Comparison of ENCODE assay signal across 9 cellular contexts in genomic region chr19:10027158-10027997, GRCh38. TPM values are rescaled to one million over a fixed set of nuclear protein-coding genes. Genes with fewer than 3 reads are reported as not detected.
A peak's percentile ranks its signal among the peaks of the same experiment; 100 is the strongest.
DNase-seq lines count a peak whose midpoint lies in the region; ATAC-seq and TF ChIP-seq lines count a peak whose summit lies in the region.
"Had no signal": no experiment of that assay in that cellular context is flagged by ENCODE, and none has a peak within 500 bp of the region (broad histone marks: within the 10 kb centered on the region; RNA-seq: fewer than 3 reads in every experiment).

No MANE protein-coding gene starts in this region.

- DNase-seq in CD8-positive, alpha-beta T cell: peak; percentile 48 to 80 (median 67)
- DNase-seq in HEK293T (ENCODE audit: extremely low spot score): peak; percentile 97
- DNase-seq in NCI-H2196 treated with DMSO at 0.1 percent for 48 hours (lab: John Stamatoyannopoulos, UW; ENCODE audit: unreplicated experiment): peak; percentile 93
- peak; percentile 99 for DNase-seq in WTC11 (ENCODE audit: low spot score)
- peak; percentile 90 for DNase-seq in mammary epithelial cell
- peak; percentile 87 for DNase-seq in inferior parietal cortex (ENCODE audit: extremely low spot score)
- DNase-seq in stimulated activated CD4-positive, alpha-beta T cell treated with anti-CD3 and anti-CD28 coated beads, Interleukin-15, amount 100 ng/mL, for 1 hour (ENCODE audit: low read depth in 1 of 2, low spot score in 1 of 2): peak; percentile 40 to 59

- H3K27ac Mint-ChIP-seq in CD8-positive, alpha-beta T cell: no peak overlapping the region
- H3K27ac Mint-ChIP-seq in WTC11: no peak overlapping the region

- peak overlapping the region; percentile 19 for H2AFZ ChIP-seq in mammary epithelial cell (ENCODE audit: low read depth, low read length)

- intact Hi-C loops in CD8-positive, alpha-beta T cell (cut with DNase I, micrococcal nuclease): loop anchor here (1.0 to 10.0 kb wide), 7 partner anchors 86 to 893 kb away; no protein-coding TSS in a partner anchor
- intact Hi-C loops in mammary epithelial cell (cut with micrococcal nuclease): loop anchor here (1.0 to 2.0 kb wide), 3 partner anchors 25 to 93 kb away; no protein-coding TSS in a partner anchor

- H3K36me3 Mint-ChIP-seq in CD8-positive, alpha-beta T cell: no peaks in the 10 kb centered on the region
- no peaks in the 10 kb centered on the region for H3K36me3 Mint-ChIP-seq in WTC11

- TF ChIP-seq CTCF in CD8-positive, alpha-beta T cell (IDR thresholded peaks at IDR 0.05): peak; percentile 76
- TF ChIP-seq CTCF in WTC11 (IDR thresholded peaks at IDR 0.05) (peak; percentile 96), mammary epithelial cell (conservative IDR thresholded peaks at IDR 0.05 in 1 of 2, IDR thresholded peaks at IDR 0.05 in 1 of 2; ENCODE audit: extremely low read depth in 1 of 2, insufficient read depth in 1 of 2, low read depth in 1 of 2, low read length in 2 of 2) (peak; percentile 72 to 96)

- no peak overlapping the region for H3K4me3 Mint-ChIP-seq in CD8-positive, alpha-beta T cell
- peak overlapping the region; percentile 36 for H3K4me3 Mint-ChIP-seq in WTC11

- in situ Hi-C loops in mammary epithelial cell (cut with MboI; ENCODE audit: low sequenced_read_pairs in 2 of 2): loop anchor here in 1 of 2 donors (5.0 kb wide), 1 partner anchor 95 kb away; no protein-coding TSS in a partner anchor

- peaks cover 8% of the 10 kb centered on the region for H3K4me1 ChIP-seq in CD8-positive, alpha-beta T cell (ENCODE audit: insufficient read depth, low read length)
- peaks cover 11% of the 10 kb centered on the region for H3K4me1 ChIP-seq in mammary epithelial cell (ENCODE audit: insufficient read depth, low read length)

- H3K4me1 Mint-ChIP-seq in CD8-positive, alpha-beta T cell (ENCODE audit: low read depth): peaks cover 7% of the 10 kb centered on the region
- peaks cover 8% of the 10 kb centered on the region for H3K4me1 Mint-ChIP-seq in WTC11

- no TSS peak for BruUV-seq in mammary epithelial cell (replicated peaks; lab: Mats Ljungman, UMichigan)

- H3K36me3 ChIP-seq in CD8-positive, alpha-beta T cell (ENCODE audit: insufficient read depth, low read length): no peaks in the 10 kb centered on the region
- H3K36me3 ChIP-seq in mammary epithelial cell (ENCODE audit: insufficient read depth, low read length): no peaks in the 10 kb centered on the region

- peak; percentile 65 for ATAC-seq in CD8-positive, alpha-beta T cell
- peak; percentile 98 for ATAC-seq in WTC11
- no peak for ATAC-seq in HG03025 (IDR thresholded peaks at IDR 0.05; ENCODE audit: low FRiP score, unreplicated experiment)

- H4K20me1 ChIP-seq in mammary epithelial cell (ENCODE audit: insufficient read depth, low read length): no peaks in the 10 kb centered on the region

- no peak overlapping the region for H3K4me3 ChIP-seq in CD8-positive, alpha-beta T cell (ENCODE audit: low read depth, low read length)
- H3K4me3 ChIP-seq in mammary epithelial cell (replicated peaks in 1 of 3; ENCODE audit: insufficient read depth in 1 of 3, low read depth in 2 of 3, low read length in 3 of 3): no peak overlapping the region

- H3K27me3 Mint-ChIP-seq in CD8-positive, alpha-beta T cell (ENCODE audit: low read depth): peaks cover 20% of the 10 kb centered on the region
- peaks cover 13% of the 10 kb centered on the region for H3K27me3 Mint-ChIP-seq in WTC11 (ENCODE audit: low read depth)

- H3K9me3 ChIP-seq in CD8-positive, alpha-beta T cell (ENCODE audit: low read length): no peaks in the 10 kb centered on the region
- H3K9me3 ChIP-seq in mammary epithelial cell (replicated peaks; ENCODE audit: insufficient read depth, low read length): no peaks in the 10 kb centered on the region

- H3K79me2 ChIP-seq in mammary epithelial cell (ENCODE audit: insufficient read depth, low read length): no peaks in the 10 kb centered on the region

- H3K4me2 ChIP-seq in mammary epithelial cell (ENCODE audit: insufficient read depth, low read depth, low read length): peak overlapping the region; percentile 29

- H3K9me3 Mint-ChIP-seq in CD8-positive, alpha-beta T cell: no peaks in the 10 kb centered on the region
- no peaks in the 10 kb centered on the region for H3K9me3 Mint-ChIP-seq in WTC11

- POLR2A ChIA-PET in CD8-positive, alpha-beta T cell (lab: Charles Lee): interaction anchor here (0.8 kb wide), 1 partner anchor 97 kb away, joined by 4 read pairs; no protein-coding TSS in a partner anchor
- POLR2A ChIA-PET in HEK293T (lab: Yijun Ruan, JAX) (no interaction called here), WTC11 (lab: Charles Lee) (interaction anchor here (0.6 to 0.9 kb wide), 4 partner anchors 12 to 137 kb away, joined by 3 to 4 read pairs (median 4); no protein-coding TSS in a partner anchor)

- dilution Hi-C loops in mammary epithelial cell (cut with HindIII; ENCODE audit: low sequenced_read_pairs): no loop called here

- H3K27me3 ChIP-seq in CD8-positive, alpha-beta T cell (ENCODE audit: insufficient read depth, low read length): peaks cover 3% of the 10 kb centered on the region
- H3K27me3 ChIP-seq in mammary epithelial cell (ENCODE audit: insufficient read depth, low read length): peaks cover 4% of the 10 kb centered on the region

- H3K27ac ChIP-seq in CD8-positive, alpha-beta T cell (ENCODE audit: low read depth, low read length): no peak overlapping the region
- H3K27ac ChIP-seq in mammary epithelial cell (ENCODE audit: insufficient read depth, low read depth, low read length): no peak overlapping the region

- H3K9ac ChIP-seq in mammary epithelial cell (ENCODE audit: insufficient read depth, low read length): no peak overlapping the region

- 4% methylated on average over 17 of the region's 29 CpGs for WGBS in mammary epithelial cell (ENCODE audit: low coverage, missing lambda C conversion rate)

- CTCF ChIA-PET in CD8-positive, alpha-beta T cell (lab: Charles Lee): interaction anchor here (0.6 to 7.2 kb wide), 28 partner anchors 8 to 477 kb away, joined by 3 to 92 read pairs (median 4); partner anchors contain the start of gene COL5A3
- CTCF ChIA-PET in HEK293T (lab: Yijun Ruan, JAX) (interaction anchor here (0.5 to 1.8 kb wide), 11 partner anchors 10 to 225 kb away, joined by 3 to 25 read pairs (median 4); partner anchors contain the start of gene P2RY11), WTC11 (lab: Charles Lee) (interaction anchor here (0.6 to 1.8 kb wide), 48 partner anchors 9 to 223 kb away, joined by 3 to 64 read pairs (median 5); partner anchors contain the start of genes COL5A3, OLFM2, PIN1 and UBL5), mammary epithelial cell (lab: Charles Lee; ENCODE audit: low non-redundant PET) (interaction anchor here (1.1 kb wide), 1 partner anchor 27 kb away, joined by 17 read pairs; no protein-coding TSS in a partner anchor)

TF ChIP-seq in HEK293T, 16 proteins besides CTCF, POLR2A, EP300 and RAD21:
- peak; percentile 88 for TF ChIP-seq PKNOX1 (IDR thresholded peaks at IDR 0.05)
- TF ChIP-seq SP1 (IDR thresholded peaks at IDR 0.05): no peak
- no peak for TF ChIP-seq L3MBTL2 (conservative IDR thresholded peaks at IDR 0.05)
- peak; percentile 89 for TF ChIP-seq FOXM1 (IDR thresholded peaks at IDR 0.05; ENCODE audit: borderline replicate concordance)
- no peak for TF ChIP-seq HDGF (IDR thresholded peaks at IDR 0.05; ENCODE audit: borderline replicate concordance)
- 0 out of 2 replicates have a peak, but pooled peaks have one; percentile 39 for TF ChIP-seq ARNT (IDR thresholded peaks at IDR 0.05)
- TF ChIP-seq ZNF384 (IDR thresholded peaks at IDR 0.05): no peak

TF ChIP-seq in WTC11, 78 proteins besides CTCF, POLR2A, EP300 and RAD21 (continues in another document):
- TF ChIP-seq ATF1 (CRISPR knock-in tag; IDR thresholded peaks at IDR 0.05): no peak
- no peak for TF ChIP-seq IRF2 (CRISPR knock-in tag; IDR thresholded peaks at IDR 0.05; ENCODE audit: borderline replicate concordance, low read depth)
- TF ChIP-seq ERG (CRISPR knock-in tag; IDR thresholded peaks at IDR 0.05): no peak
- peak; percentile 91 for TF ChIP-seq SP1 (CRISPR knock-in tag; conservative IDR thresholded peaks at IDR 0.05)
- no peak for TF ChIP-seq ZNF416 (CRISPR knock-in tag; IDR thresholded peaks at IDR 0.05)
- no peak for TF ChIP-seq ZNF425 (CRISPR knock-in tag; conservative IDR thresholded peaks at IDR 0.05)
- no peak for TF ChIP-seq JUN (CRISPR knock-in tag; IDR thresholded peaks at IDR 0.05)
- no peak for TF ChIP-seq JAZF1 (CRISPR knock-in tag; IDR thresholded peaks at IDR 0.05)

RNA-seq across cellular contexts. Expression of gene RDH8, which starts 14.1 kb away (rescaled TPM):
- not detected for total RNA-seq in CD8-positive, alpha-beta T cell
- total RNA-seq in WTC11 (2021) (0.27 TPM in 1 of 3 replicates, not detected in the others), mammary epithelial cell (not detected)
- not detected for polyA plus RNA-seq in mammary epithelial cell
- polyA minus RNA-seq in mammary epithelial cell: not detected
- total RNA-seq: T-helper 1 cell treated with Interleukin-12 subunit alpha and Interleukin-12 subunit beta and Interleukin-4 antibody, amounts not matched to agents 30 ng/mL and 1 ng/mL, for 36 hours had no signal

RNA-seq across cellular contexts. Expression of gene COL5A3, which starts 17.1 kb away (rescaled TPM):
- 1 to 10 TPM in 1 of 2 experiments, under 1 TPM in 1; 0.94 to 1.2 TPM for total RNA-seq in CD8-positive, alpha-beta T cell
- total RNA-seq in WTC11 (2021): 0.81 to 1.2 TPM (median 0.96 TPM) in 3 replicates
- 1 to 10 TPM in 1 of 2 donors, under 1 TPM in 1; 0.33 to 4.5 TPM for total RNA-seq in mammary epithelial cell
- polyA plus RNA-seq in mammary epithelial cell: 1.2 TPM
- 1.4 TPM for polyA minus RNA-seq in mammary epithelial cell

RNA-seq across cellular contexts. Expression of gene SHFL, which starts 58.7 kb away (rescaled TPM):
- total RNA-seq in CD8-positive, alpha-beta T cell: 10 to 100 TPM; 56.4 to 61.6 TPM
- 22.5 to 28.4 TPM (median 23.0 TPM) in 3 replicates for total RNA-seq in WTC11 (2021)
- total RNA-seq in mammary epithelial cell: 10 to 100 TPM; 14.3 to 22.4 TPM
- polyA plus RNA-seq in mammary epithelial cell: 17.5 TPM
- 9.3 TPM for polyA minus RNA-seq in mammary epithelial cell
